12 cellular contexts compared by ENCODE assay signal in genomic region chr1:205455581-205456382, GRCh38. TPM values are rescaled to one million over a fixed set of nuclear protein-coding genes. Genes with fewer than 3 reads are reported as not detected.
A peak's percentile ranks its signal among the peaks of the same experiment; 100 is the strongest.
DNase-seq lines count a peak whose midpoint lies in the region; FAIRE-seq and TF ChIP-seq lines count a peak whose summit lies in the region.
"Had no signal": no experiment of that assay in that cellular context is flagged by ENCODE, and none has a peak within 500 bp of the region (broad histone marks: within the 10 kb centered on the region; RNA-seq: fewer than 3 reads in every experiment).

Gene BLACAT1, minus strand, starts transcription at chr1:205456045.

- FAIRE-seq in endothelial cell of umbilical vein (lab: Jason Lieb, UNC) (no peak), small intestine (lab: Jason Lieb, UNC) (no peak)

- H3K36me3 ChIP-seq in NT2/D1 (ENCODE audit: insufficient read depth, insufficient read length, low read length) = peaks cover 9% of the 10 kb centered on the region
- no peaks in the 10 kb centered on the region for H3K36me3 ChIP-seq in endothelial cell of umbilical vein (ENCODE audit: control insufficient read depth in 2 of 2, extremely low read depth in 1 of 2, insufficient read depth in 2 of 2, low read length in 2 of 2)
- no peaks in the 10 kb centered on the region for H3K36me3 ChIP-seq in small intestine (ENCODE audit: control insufficient read depth in 2 of 2, insufficient read depth in 2 of 2, low read length in 2 of 2)
- H3K36me3 ChIP-seq: ovary had no signal

- dilution Hi-C loops in endothelial cell of umbilical vein (cut with MboI; ENCODE audit: extremely low pct_ligation_motif_present, low sequenced_read_pairs) = no loop called here

- DNase-seq in NCI-H510A treated with DMSO at 0.1 percent for 48 hours (lab: John Stamatoyannopoulos, UW) (peak; percentile 17), NCI-H510A (lab: John Stamatoyannopoulos, UW) (no peak), NT2/D1 (ENCODE audit: low read depth, low spot score) (no peak), endothelial cell of umbilical vein (ENCODE audit: low read depth, low spot score) (no peak), retina (peak; percentile 71), NCI-H128 (lab: John Stamatoyannopoulos, UW; ENCODE audit: unreplicated experiment) (no peak), small intestine (no peak), amniotic stem cell (lab: John Stamatoyannopoulos, UW) (no peak)
- DNase-seq: HFFc6, ovary had no signal

- H2AFZ ChIP-seq in endothelial cell of umbilical vein (ENCODE audit: low read depth, low read length) = no peak within 1 kb of the TSS

- H3K9ac ChIP-seq in NT2/D1 (ENCODE audit: insufficient read length, low read depth) (peak within 1 kb of the TSS; percentile 87), endothelial cell of umbilical vein (replicated peaks; ENCODE audit: extremely low read depth, insufficient read depth, low read length) (no peak within 1 kb of the TSS)

- intact Hi-C loops in endothelial cell of umbilical vein (cut with micrococcal nuclease) = no loop called here

- POLR2A ChIA-PET in endothelial cell of umbilical vein (lab: Charles Lee) = no interaction called here

- CTCF ChIA-PET in endothelial cell of umbilical vein (lab: Charles Lee) = interaction anchor here (1.2 to 1.3 kb wide), 2 partner anchors 30 to 102 kb away, joined by 3 to 4 read pairs; no protein-coding TSS in a partner anchor

- BruUV-seq in endothelial cell of umbilical vein (replicated peaks; lab: Mats Ljungman, UMichigan) = no TSS peak

- H3K27ac ChIP-seq in endothelial cell of umbilical vein (ENCODE audit: insufficient read depth, low read depth, low read length) (no peak within 1 kb of the TSS), small intestine (ENCODE audit: low read depth in 1 of 2, low read length in 1 of 2) (no peak within 1 kb of the TSS)
- H3K27ac ChIP-seq: ovary had no signal

- WGBS in small intestine, 3 donors = 2 to 6% (median 6%) methylated on average over 51 to 53 of the region's 53 CpGs

- TF ChIP-seq POLR2A in endothelial cell of umbilical vein (IDR thresholded peaks at IDR 0.05; ENCODE audit: low read depth, low read length) = no peak

- H4K20me1 ChIP-seq in endothelial cell of umbilical vein (replicated peaks; ENCODE audit: control insufficient read depth, extremely low read depth, insufficient read depth, low read length) = no peaks in the 10 kb centered on the region

- TF ChIP-seq CTCF in endothelial cell of umbilical vein (IDR thresholded peaks at IDR 0.05; ENCODE audit: extremely low read depth in 1 of 2, insufficient read depth in 1 of 2, low read depth in 1 of 2, low read length in 2 of 2) = no peak

- H3K4me1 ChIP-seq in NT2/D1 (ENCODE audit: insufficient read depth, insufficient read length) = peaks cover 19% of the 10 kb centered on the region
- no peaks in the 10 kb centered on the region for H3K4me1 ChIP-seq in endothelial cell of umbilical vein (ENCODE audit: control insufficient read depth, extremely low read depth, insufficient read depth, low read length)
- peaks cover 0 to 7% of the 10 kb centered on the region in 2 donors for H3K4me1 ChIP-seq in small intestine (ENCODE audit: control insufficient read depth in 2 of 2, insufficient read depth in 1 of 2, low read depth in 1 of 2, low read length in 1 of 2)

- H3K27me3 ChIP-seq in NT2/D1 (ENCODE audit: insufficient read depth, insufficient read length) (peaks cover 3% of the 10 kb centered on the region), endothelial cell of umbilical vein (ENCODE audit: control insufficient read depth in 2 of 2, insufficient read depth in 2 of 2, low read length in 2 of 2) (peaks cover 54 to 55% of the 10 kb centered on the region in 2 experiments), small intestine (ENCODE audit: control insufficient read depth in 2 of 2, insufficient read depth in 2 of 2, low read length in 2 of 2) (peaks cover 8 to 45% of the 10 kb centered on the region in 2 donors)

- H3K9me1 ChIP-seq in endothelial cell of umbilical vein (replicated peaks; ENCODE audit: control insufficient read depth, extremely low read depth, insufficient read depth, low read length) = no peaks in the 10 kb centered on the region

- H3K4me3 ChIP-seq in NT2/D1 (ENCODE audit: insufficient read length, low read depth) (peak within 1 kb of the TSS; percentile 83), endothelial cell of umbilical vein (replicated peaks in 1 of 3; ENCODE audit: insufficient read depth in 1 of 3, low read depth in 1 of 3, low read length in 3 of 3) (no peak within 1 kb of the TSS), small intestine (ENCODE audit: low read depth in 1 of 2, low read length in 2 of 2) (peak within 1 kb of the TSS in 1 of 2 donors; percentile 42)
- H3K4me3 ChIP-seq: ovary had no signal

- H3K9me3 ChIP-seq in NT2/D1 (ENCODE audit: insufficient read depth, low read length) = no peaks in the 10 kb centered on the region
- H3K9me3 ChIP-seq in endothelial cell of umbilical vein (replicated peaks; ENCODE audit: control insufficient read depth, insufficient read depth, low read length) = no peaks in the 10 kb centered on the region
- H3K9me3 ChIP-seq in small intestine (ENCODE audit: control insufficient read depth, low read depth) = no peaks in the 10 kb centered on the region
- H3K9me3 ChIP-seq: ovary had no signal

- H3K4me2 ChIP-seq in endothelial cell of umbilical vein (ENCODE audit: insufficient read depth, low read length) = no peak within 1 kb of the TSS

- no peaks in the 10 kb centered on the region for H3K79me2 ChIP-seq in endothelial cell of umbilical vein (ENCODE audit: control insufficient read depth, insufficient read depth, low read length)

TF ChIP-seq in endothelial cell of umbilical vein, 7 proteins besides CTCF, POLR2A, EP300 and RAD21:
- peak; percentile 52 for TF ChIP-seq EZH2 (IDR thresholded peaks at IDR 0.05; ENCODE audit: borderline replicate concordance, low read depth, low read length, severe bottlenecking)
- TF ChIP-seq, protein P1, sequence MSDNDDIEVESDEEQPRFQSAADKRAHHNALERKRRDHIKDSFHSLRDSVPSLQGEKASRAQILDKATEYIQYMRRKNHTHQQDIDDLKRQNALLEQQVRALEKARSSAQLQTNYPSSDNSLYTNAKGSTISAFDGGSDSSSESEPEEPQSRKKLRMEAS (IDR thresholded peaks at IDR 0.05; ENCODE audit: insufficient read depth, insufficient read length) = no peak

RNA-seq across cellular contexts. Expression of gene BLACAT1, which starts in this region (rescaled TPM):
- total RNA-seq in endothelial cell of umbilical vein = not detected in 2 replicates
- polyA plus RNA-seq in endothelial cell of umbilical vein (not detected in 2 replicates), small intestine (under 1 TPM in 2 of 3 donors, not detected in 1; 0.22 to 0.30 TPM)
- not detected in 2 replicates for polyA plus RNA-seq in endothelial cell of umbilical vein (2011; cell fraction: cytosol; rRNA removed)
- polyA plus RNA-seq in endothelial cell of umbilical vein (2011; cell fraction: nucleus; rRNA removed) = not detected in 2 replicates
- polyA plus RNA-seq in endothelial cell of umbilical vein (2012) = not detected in 2 replicates
- not detected in 2 replicates for polyA minus RNA-seq in endothelial cell of umbilical vein
- not detected for polyA minus RNA-seq in endothelial cell of umbilical vein (2011; cell fraction: cytosol; rRNA and poly(A)+ RNA removed)
- polyA minus RNA-seq in endothelial cell of umbilical vein (2011; cell fraction: nucleus; rRNA and poly(A)+ RNA removed) = not detected in 2 replicates
- total RNA-seq: fibroblast of lung, HFFc6, RPMI7951 had no signal
- polyA plus RNA-seq: fibroblast of lung had no signal

Comparison
In these comparisons a context has a peak if more than half of its experiments do, and no peak if none do; other contexts are left out.
1. DNase-seq: peak in NCI-H510A treated with DMSO at 0.1 percent for 48 hours (single experiment) and retina (single experiment); none in NCI-H510A (single experiment), NT2/D1 (single experiment), endothelial cell of umbilical vein (single experiment), NCI-H128 (single experiment), small intestine (single experiment) and amniotic stem cell (single experiment).